ENCODE assay signal across 33 cellular contexts in genomic region chr3:1666865-1667264, GRCh38.
"Had no signal": no experiment of that assay in that cellular context is flagged by ENCODE, and none has a peak within 500 bp of the region (broad histone marks: within the 10 kb centered on the region; RNA-seq: fewer than 3 reads in every experiment).

No MANE protein-coding gene starts in this region.

- H3K27ac Mint-ChIP-seq: activated B cell treated with CpG ODN at 0.5 μM for 24 hours; activated CD4-positive, alpha-beta memory T cell treated with anti-CD3 and anti-CD28 coated beads for 36 hours; activated CD4-positive, alpha-beta T cell treated with anti-CD3 and anti-CD28 coated beads, Interleukin-2, amount 10 ng/mL, durations not matched to agents 24 days and 14 days; activated CD8-positive, alpha-beta T cell treated with anti-CD3 and anti-CD28 coated beads for 36 hours; activated naive CD4-positive, alpha-beta T cell treated with anti-CD3 and anti-CD28 coated beads for 36 hours; activated naive CD4-positive, alpha-beta T cell treated with anti-CD3 and anti-CD28 coated beads, Interleukin-2, amount 50 U/mL, for 72 hours; activated naive CD8-positive, alpha-beta T cell treated with anti-CD3 and anti-CD28 coated beads for 36 hours; activated T-cell treated with anti-CD3 and anti-CD28 coated beads, Interleukin-2, amount 50 U/mL, for 72 hours; activated T-helper 1 cell treated with anti-CD3 and anti-CD28 coated beads, Interleukin-12 subunit alpha, Interleukin-12 subunit beta, Interleukin-2, Interleukin-4 antibody, amounts not matched to agents 30 ng/mL and 10 ng/mL and 1 ng/mL, durations not matched to agents 14 hours and 24 hours and 36 hours; activated T-helper 17 cell treated with anti-CD3 and anti-CD28 coated beads, Interleukin-2, amount 50 U/mL, for 72 hours; brain; T-helper 2 cell treated with Interferon-gamma antibody and Interleukin-4, amounts not matched to agents 5 μg/mL and 100 μg/mL, for 36 hours had no signal

- H3K4me1 ChIP-seq: adrenal gland had no signal

- H3K27me3 Mint-ChIP-seq: activated B cell treated with CpG ODN at 0.5 μM for 24 hours; activated CD4-positive, alpha-beta memory T cell treated with anti-CD3 and anti-CD28 coated beads for 36 hours; activated CD4-positive, alpha-beta T cell treated with anti-CD3 and anti-CD28 coated beads, Interleukin-2, amount 10 ng/mL, durations not matched to agents 24 days and 14 days; activated CD8-positive, alpha-beta T cell treated with anti-CD3 and anti-CD28 coated beads for 36 hours; activated naive CD8-positive, alpha-beta T cell treated with anti-CD3 and anti-CD28 coated beads for 36 hours; activated T-helper 17 cell treated with anti-CD3 and anti-CD28 coated beads, Interleukin-2, amount 50 U/mL, for 72 hours; brain had no signal

- DNase-seq: activated B cell treated with CpG ODN at 0.5 μM for 24 hours; activated CD4-positive, alpha-beta memory T cell treated with anti-CD3 and anti-CD28 coated beads for 36 hours; activated CD4-positive, alpha-beta T cell treated with anti-CD3 and anti-CD28 coated beads for 4 hours; activated CD4-positive, alpha-beta T cell treated with anti-CD3 and anti-CD28 coated beads, Interleukin-2, amount 10 ng/mL, durations not matched to agents 24 days and 14 days; activated CD4-positive, alpha-beta T cell treated with anti-CD3 and anti-CD28 coated beads, Interleukin-2, amount 50 U/mL, for 1 hour; activated CD4-positive, alpha-beta T cell treated with anti-CD3 and anti-CD28 coated beads, Interleukin-2, amount 50 U/mL, for 4 hours; activated CD4-positive, CD25-positive, alpha-beta regulatory T cell treated with anti-CD3 and anti-CD28 coated beads, Interleukin-2, amount 50 U/mL, for 72 hours; activated CD8-positive, alpha-beta memory T cell treated with anti-CD3 and anti-CD28 coated beads, Interleukin-2, amount 50 U/mL, for 4 hours; activated CD8-positive, alpha-beta T cell treated with anti-CD3 and anti-CD28 coated beads for 36 hours; activated effector memory CD4-positive, alpha-beta T cell treated with anti-CD3 and anti-CD28 coated beads, Interleukin-2, amount 50 U/mL, for 16 hours; activated gamma-delta T cell treated with Interleukin-2 at 50 U/mL for 16 hours; activated naive CD4-positive, alpha-beta T cell; activated naive CD4-positive, alpha-beta T cell treated with anti-CD3 and anti-CD28 coated beads for 36 hours; activated naive CD4-positive, alpha-beta T cell treated with anti-CD3 and anti-CD28 coated beads, Interleukin-2, amount 50 U/mL, for 16 hours; activated naive CD8-positive, alpha-beta T cell treated with anti-CD3 and anti-CD28 coated beads for 36 hours; activated T-cell treated with anti-CD3 and anti-CD28 coated beads for 4 hours; activated T-cell treated with anti-CD3 and anti-CD28 coated beads, Interleukin-2, amount 50 U/mL, for 1 hour; activated T-cell treated with anti-CD3 and anti-CD28 coated beads, Interleukin-2, amount 50 U/mL, for 4 hours; activated T-cell treated with anti-CD3 and anti-CD28 coated beads, Interleukin-2, amount 50 U/mL, for 72 hours; adrenal gland; amniotic stem cell; aorta; central memory CD4-positive, alpha-beta T cell; T-helper 2 cell; T-helper 9 cell had no signal

- H3K9me3 Mint-ChIP-seq: activated B cell treated with CpG ODN at 0.5 μM for 24 hours; activated CD4-positive, alpha-beta memory T cell treated with anti-CD3 and anti-CD28 coated beads for 36 hours; activated T-helper 1 cell treated with anti-CD3 and anti-CD28 coated beads, Interleukin-12 subunit alpha, Interleukin-12 subunit beta, Interleukin-2, Interleukin-4 antibody, amounts not matched to agents 30 ng/mL and 10 ng/mL and 1 ng/mL, durations not matched to agents 14 hours and 24 hours and 36 hours had no signal

- ATAC-seq: activated CD8-positive, alpha-beta T cell treated with anti-CD3 and anti-CD28 coated beads for 36 hours; activated naive CD4-positive, alpha-beta T cell treated with anti-CD3 and anti-CD28 coated beads, Interleukin-2, amount 50 U/mL, for 72 hours; activated T-cell treated with anti-CD3 and anti-CD28 coated beads, Interleukin-2, amount 50 U/mL, for 4 hours; activated T-cell treated with anti-CD3 and anti-CD28 coated beads, Interleukin-2, amount 50 U/mL, for 72 hours; activated T-helper 17 cell treated with anti-CD3 and anti-CD28 coated beads, Interleukin-2, amount 50 U/mL, for 72 hours had no signal

- H3K27ac ChIP-seq: adrenal gland, VCaP had no signal

- FAIRE-seq: colon, TTC549 had no signal

- H3K9me3 ChIP-seq: adrenal gland had no signal

- H3K4me3 Mint-ChIP-seq: activated B cell treated with CpG ODN at 0.5 μM for 24 hours; activated CD4-positive, alpha-beta memory T cell treated with anti-CD3 and anti-CD28 coated beads for 36 hours; activated CD4-positive, alpha-beta T cell treated with anti-CD3 and anti-CD28 coated beads, Interleukin-2, amount 10 ng/mL, durations not matched to agents 24 days and 14 days; activated CD8-positive, alpha-beta T cell treated with anti-CD3 and anti-CD28 coated beads for 36 hours; activated naive CD4-positive, alpha-beta T cell treated with anti-CD3 and anti-CD28 coated beads for 36 hours; activated naive CD8-positive, alpha-beta T cell treated with anti-CD3 and anti-CD28 coated beads for 36 hours; activated T-cell treated with anti-CD3 and anti-CD28 coated beads, Interleukin-2, amount 50 U/mL, for 4 hours; activated T-cell treated with anti-CD3 and anti-CD28 coated beads, Interleukin-2, amount 50 U/mL, for 72 hours; activated T-helper 1 cell treated with anti-CD3 and anti-CD28 coated beads, Interleukin-12 subunit alpha, Interleukin-12 subunit beta, Interleukin-2, Interleukin-4 antibody, amounts not matched to agents 30 ng/mL and 10 ng/mL and 1 ng/mL, durations not matched to agents 14 hours and 24 hours and 36 hours; activated T-helper 17 cell treated with anti-CD3 and anti-CD28 coated beads, Interleukin-2, amount 50 U/mL, for 72 hours; brain; T-helper 2 cell treated with Interferon-gamma antibody and Interleukin-4, amounts not matched to agents 5 μg/mL and 100 μg/mL, for 36 hours had no signal

- H3K27me3 ChIP-seq: adrenal gland had no signal

- H3K4me3 ChIP-seq: adrenal gland had no signal

- H3K36me3 ChIP-seq: adrenal gland had no signal

- H3K36me3 Mint-ChIP-seq: activated CD4-positive, alpha-beta memory T cell treated with anti-CD3 and anti-CD28 coated beads for 36 hours; activated naive CD4-positive, alpha-beta T cell treated with anti-CD3 and anti-CD28 coated beads, Interleukin-2, amount 50 U/mL, for 72 hours; activated naive CD8-positive, alpha-beta T cell treated with anti-CD3 and anti-CD28 coated beads for 36 hours; brain had no signal

- H3K4me1 Mint-ChIP-seq: activated B cell treated with CpG ODN at 0.5 μM for 24 hours; activated CD4-positive, alpha-beta T cell treated with anti-CD3 and anti-CD28 coated beads, Interleukin-2, amount 10 ng/mL, durations not matched to agents 24 days and 14 days; activated naive CD8-positive, alpha-beta T cell treated with anti-CD3 and anti-CD28 coated beads for 36 hours; activated T-helper 17 cell treated with anti-CD3 and anti-CD28 coated beads, Interleukin-2, amount 50 U/mL, for 72 hours; brain had no signal
